In the genomic region with DNA sequence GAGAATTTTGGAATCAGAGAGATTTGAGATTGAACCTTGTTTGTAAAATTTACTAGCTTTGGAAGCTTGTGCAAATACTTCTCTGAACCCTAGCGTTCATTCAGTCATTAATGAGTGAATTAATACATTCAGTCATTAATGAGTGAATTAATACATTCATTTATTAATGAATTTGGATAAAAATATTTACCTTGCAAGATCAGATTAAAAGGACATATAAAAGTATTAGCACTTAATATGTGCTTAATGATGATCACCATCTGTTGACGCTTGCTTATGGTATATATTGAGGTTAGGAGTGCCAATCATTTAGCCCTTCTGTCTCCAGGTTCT, we compare ENCODE assay signal across 1 cellular context.
TF ChIP-seq lines count a peak whose summit lies in the region.

No MANE protein-coding gene starts in this region.

TF ChIP-seq in IMR-90, 13 proteins besides CTCF, POLR2A, EP300 and RAD21:
- TF ChIP-seq BHLHE40 (IDR thresholded peaks at IDR 0.05; ENCODE audit: low read depth, low read length) (no peak), SMC3 (IDR thresholded peaks at IDR 0.05; ENCODE audit: low read depth, low read length) (no peak), CEBPB (IDR thresholded peaks at IDR 0.05; ENCODE audit: low read depth, low read length) (no peak), FOS (IDR thresholded peaks at IDR 0.05; ENCODE audit: low read depth, low read length) (no peak), CHD1 (IDR thresholded peaks at IDR 0.05; ENCODE audit: low read depth, low read length) (no peak), MXI1 (IDR thresholded peaks at IDR 0.05; ENCODE audit: borderline replicate concordance, low read depth, low read length) (no peak), MAFK (IDR thresholded peaks at IDR 0.05; ENCODE audit: low read depth, low read length) (no peak), RFX5 (IDR thresholded peaks at IDR 0.05; ENCODE audit: low read depth, low read length) (no peak), MAZ (IDR thresholded peaks at IDR 0.05; ENCODE audit: borderline replicate concordance, low read depth, low read length) (no peak), RCOR1 (IDR thresholded peaks at IDR 0.05; ENCODE audit: insufficient replicate concordance, low read length) (no peak), NFE2L2 (IDR thresholded peaks at IDR 0.05; ENCODE audit: low read depth, low read length) (no peak)
- TF ChIP-seq, protein P1, sequence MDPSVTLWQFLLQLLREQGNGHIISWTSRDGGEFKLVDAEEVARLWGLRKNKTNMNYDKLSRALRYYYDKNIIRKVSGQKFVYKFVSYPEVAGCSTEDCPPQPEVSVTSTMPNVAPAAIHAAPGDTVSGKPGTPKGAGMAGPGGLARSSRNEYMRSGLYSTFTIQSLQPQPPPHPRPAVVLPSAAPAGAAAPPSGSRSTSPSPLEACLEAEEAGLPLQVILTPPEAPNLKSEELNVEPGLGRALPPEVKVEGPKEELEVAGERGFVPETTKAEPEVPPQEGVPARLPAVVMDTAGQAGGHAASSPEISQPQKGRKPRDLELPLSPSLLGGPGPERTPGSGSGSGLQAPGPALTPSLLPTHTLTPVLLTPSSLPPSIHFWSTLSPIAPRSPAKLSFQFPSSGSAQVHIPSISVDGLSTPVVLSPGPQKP (IDR thresholded peaks at IDR 0.05; ENCODE audit: borderline replicate concordance, low read depth, low read length), result no peak
- TF ChIP-seq, protein P2, sequence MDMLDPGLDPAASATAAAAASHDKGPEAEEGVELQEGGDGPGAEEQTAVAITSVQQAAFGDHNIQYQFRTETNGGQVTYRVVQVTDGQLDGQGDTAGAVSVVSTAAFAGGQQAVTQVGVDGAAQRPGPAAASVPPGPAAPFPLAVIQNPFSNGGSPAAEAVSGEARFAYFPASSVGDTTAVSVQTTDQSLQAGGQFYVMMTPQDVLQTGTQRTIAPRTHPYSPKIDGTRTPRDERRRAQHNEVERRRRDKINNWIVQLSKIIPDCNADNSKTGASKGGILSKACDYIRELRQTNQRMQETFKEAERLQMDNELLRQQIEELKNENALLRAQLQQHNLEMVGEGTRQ (IDR thresholded peaks at IDR 0.05; ENCODE audit: low read depth, low read length), result no peak
